In the genomic region with DNA sequence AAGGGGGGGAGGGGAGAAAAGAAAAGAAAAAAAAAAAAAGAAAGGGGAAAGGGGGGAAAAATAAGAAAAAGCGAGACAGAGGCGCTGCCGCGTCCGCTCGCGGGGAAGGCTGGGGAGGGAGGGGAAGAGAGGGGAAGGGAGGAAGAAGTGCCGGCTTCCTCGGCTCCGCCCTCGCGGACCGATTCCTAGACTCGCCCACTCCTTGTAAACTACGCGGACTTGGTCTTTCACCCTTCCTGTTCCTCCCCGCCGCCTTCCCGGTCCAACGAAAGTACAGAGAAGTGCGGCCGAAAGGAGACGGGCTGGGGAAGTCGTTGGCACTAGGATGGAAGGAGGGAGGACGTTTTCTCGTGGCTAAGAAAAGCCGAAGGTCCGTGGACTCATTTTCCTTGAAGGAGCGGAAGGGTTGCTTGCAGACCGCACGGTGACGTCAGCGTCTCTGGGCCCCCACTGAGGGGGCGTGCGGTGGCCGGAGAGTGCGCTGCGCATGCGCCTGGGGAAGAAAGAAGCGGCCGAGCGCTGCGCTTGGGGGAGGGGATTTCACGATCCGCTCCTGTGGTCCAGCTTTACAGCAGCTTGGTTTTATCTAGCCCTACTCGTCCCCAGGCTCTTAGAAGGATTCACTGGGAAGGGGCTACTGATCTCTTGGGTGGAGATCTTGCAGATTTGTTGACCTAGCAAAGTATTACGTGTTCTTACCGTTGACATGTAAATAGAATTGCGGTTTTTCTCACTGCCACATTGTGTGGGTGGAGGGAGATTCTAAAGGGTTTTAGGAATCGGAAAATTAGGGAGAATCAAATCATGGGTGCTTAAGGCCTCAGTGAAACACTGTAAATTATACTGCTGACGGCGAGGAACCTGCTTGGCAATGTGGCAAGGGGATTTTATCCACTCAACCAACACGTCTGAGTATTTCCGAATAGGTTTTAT, we compare ENCODE assay signal across 8 cellular contexts. TPM values are rescaled to one million over a fixed set of nuclear protein-coding genes. Genes with fewer than 3 reads are reported as not detected.
DNase-seq lines count a peak whose midpoint lies in the region; ATAC-seq and TF ChIP-seq lines count a peak whose summit lies in the region.

A gene with protein sequence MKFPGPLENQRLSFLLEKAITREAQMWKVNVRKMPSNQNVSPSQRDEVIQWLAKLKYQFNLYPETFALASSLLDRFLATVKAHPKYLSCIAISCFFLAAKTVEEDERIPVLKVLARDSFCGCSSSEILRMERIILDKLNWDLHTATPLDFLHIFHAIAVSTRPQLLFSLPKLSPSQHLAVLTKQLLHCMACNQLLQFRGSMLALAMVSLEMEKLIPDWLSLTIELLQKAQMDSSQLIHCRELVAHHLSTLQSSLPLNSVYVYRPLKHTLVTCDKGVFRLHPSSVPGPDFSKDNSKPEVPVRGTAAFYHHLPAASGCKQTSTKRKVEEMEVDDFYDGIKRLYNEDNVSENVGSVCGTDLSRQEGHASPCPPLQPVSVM (minus strand): TSS at position 121 of the 933 bp plus-strand sequence. CDS start 9,627 bp downstream, outside the sequence.

- no peak within 1 kb of the TSS for H3K4me3 Mint-ChIP-seq in activated T-helper 17 cell treated with anti-CD3 and anti-CD28 coated beads, Interleukin-2, amount 50 U/mL, for 72 hours
- peak within 1 kb of the TSS in 4 of 10 donors; percentile 98 to 99 (median 99) for H3K4me3 Mint-ChIP-seq in naive thymus-derived CD4-positive, alpha-beta T cell
- H3K4me3 Mint-ChIP-seq in stimulated activated naive B cell treated with anti-CD40 and anti-IgM and Interleukin-4, amounts not matched to agents 10 μg/mL and 1 μg/mL and 100 μg/mL, for 72 hours = no peak within 1 kb of the TSS

- H3K9ac ChIP-seq in fibroblast of lung (ENCODE audit: insufficient read depth, low read length) = peak within 1 kb of the TSS; percentile 99

- peaks cover 43% of the 10 kb centered on the region for H3K79me2 ChIP-seq in fibroblast of lung (ENCODE audit: control insufficient read depth, insufficient read depth, low read length)

- no peaks in the 10 kb centered on the region for H3K27me3 Mint-ChIP-seq in activated T-helper 17 cell treated with anti-CD3 and anti-CD28 coated beads, Interleukin-2, amount 50 U/mL, for 72 hours
- peaks cover 0 to 7% (median 0%) of the 10 kb centered on the region in 5 donors for H3K27me3 Mint-ChIP-seq in naive thymus-derived CD4-positive, alpha-beta T cell
- no peaks in the 10 kb centered on the region for H3K27me3 Mint-ChIP-seq in stimulated activated naive B cell treated with anti-CD40 and anti-IgM and Interleukin-4, amounts not matched to agents 10 μg/mL and 1 μg/mL and 100 μg/mL, for 72 hours

- H3K4me1 Mint-ChIP-seq in activated T-helper 17 cell treated with anti-CD3 and anti-CD28 coated beads, Interleukin-2, amount 50 U/mL, for 72 hours = peaks cover 30% of the 10 kb centered on the region
- H3K4me1 Mint-ChIP-seq in naive thymus-derived CD4-positive, alpha-beta T cell = peaks cover 28 to 54% (median 43%) of the 10 kb centered on the region in 7 donors
- H3K4me1 Mint-ChIP-seq in stimulated activated naive B cell treated with anti-CD40 and anti-IgM and Interleukin-4, amounts not matched to agents 10 μg/mL and 1 μg/mL and 100 μg/mL, for 72 hours = peaks cover 17 to 33% of the 10 kb centered on the region in 2 donors

- peaks cover 16% of the 10 kb centered on the region for H3K36me3 Mint-ChIP-seq in activated T-helper 17 cell treated with anti-CD3 and anti-CD28 coated beads, Interleukin-2, amount 50 U/mL, for 72 hours (ENCODE audit: low read depth)
- peaks cover 0 to 9% (median 0%) of the 10 kb centered on the region in 5 donors for H3K36me3 Mint-ChIP-seq in naive thymus-derived CD4-positive, alpha-beta T cell
- H3K36me3 Mint-ChIP-seq in stimulated activated naive B cell treated with anti-CD40 and anti-IgM and Interleukin-4, amounts not matched to agents 10 μg/mL and 1 μg/mL and 100 μg/mL, for 72 hours = peaks cover 20 to 21% of the 10 kb centered on the region in 2 donors

- POLR2A ChIA-PET in RWPE1 (lab: Yijun Ruan, JAX; ENCODE audit: low non-redundant PET) = interaction anchor here (0.6 kb wide), 1 partner anchor 82 kb away, joined by 6 read pairs; no protein-coding TSS in a partner anchor
- POLR2A ChIA-PET in naive thymus-derived CD4-positive, alpha-beta T cell (lab: Charles Lee) = interaction anchor here (0.9 to 3.2 kb wide), 12 partner anchors 9 to 118 kb away, joined by 3 to 38 read pairs (median 4); a partner anchor contains a TSS

- H4K20me1 ChIP-seq in fibroblast of lung (ENCODE audit: control insufficient read depth, extremely low read depth, insufficient read depth, low read length) = peaks cover 13% of the 10 kb centered on the region

- H2AFZ ChIP-seq in fibroblast of lung (ENCODE audit: low read length) = peak within 1 kb of the TSS; percentile 98

- H3K4me1 ChIP-seq in fibroblast of lung (ENCODE audit: control insufficient read depth, extremely low read depth, insufficient read depth, low read length) = peaks cover 6% of the 10 kb centered on the region
- peaks cover 14 to 28% of the 10 kb centered on the region in 2 donors for H3K4me1 ChIP-seq in naive thymus-derived CD4-positive, alpha-beta T cell (ENCODE audit: control insufficient read depth in 2 of 2, insufficient read depth in 2 of 2, low read length in 2 of 2)

- H3K9me3 ChIP-seq in fibroblast of lung (ENCODE audit: control insufficient read depth, insufficient read depth, low read depth, low read length) = no peaks in the 10 kb centered on the region
- no peaks in the 10 kb centered on the region for H3K9me3 ChIP-seq in naive thymus-derived CD4-positive, alpha-beta T cell (ENCODE audit: control insufficient read depth in 2 of 3, low read length in 3 of 3)

- CTCF ChIA-PET in RWPE1 (lab: Yijun Ruan, JAX) = no interaction called here
- CTCF ChIA-PET in naive thymus-derived CD4-positive, alpha-beta T cell (lab: Charles Lee) = interaction anchor here (0.6 to 0.9 kb wide), 3 partner anchors 22 to 124 kb away, joined by 3 to 4 read pairs (median 3); no protein-coding TSS in a partner anchor

- DNase-seq in EH (ENCODE audit: low read depth) (peak; percentile 96), H4 (ENCODE audit: low spot score) (peak; percentile 91), LoVo (ENCODE audit: low spot score) (peak; percentile 96), RWPE1 (ENCODE audit: low spot score) (peak; percentile 94), fibroblast of lung (ENCODE audit: low read depth in 2 of 2) (peak; percentile 98 to 99)
- peak; percentile 90 to 96 (median 95) for DNase-seq in naive thymus-derived CD4-positive, alpha-beta T cell
- DNase-seq in stimulated activated naive B cell treated with anti-CD40 and anti-IgM and Interleukin-4, amounts not matched to agents 10 μg/mL and 1 μg/mL and 100 μg/mL, for 72 hours = peak; percentile 94

- peak within 1 kb of the TSS; percentile 88 for H3K4me2 ChIP-seq in fibroblast of lung (ENCODE audit: extremely low read depth, insufficient read depth, low read length)

- H3K27ac Mint-ChIP-seq in activated T-helper 17 cell treated with anti-CD3 and anti-CD28 coated beads, Interleukin-2, amount 50 U/mL, for 72 hours = no peak within 1 kb of the TSS
- H3K27ac Mint-ChIP-seq in naive thymus-derived CD4-positive, alpha-beta T cell = peak within 1 kb of the TSS in 5 of 9 donors; percentile 100
- peak within 1 kb of the TSS; percentile 100 for H3K27ac Mint-ChIP-seq in stimulated activated naive B cell treated with anti-CD40 and anti-IgM and Interleukin-4, amounts not matched to agents 10 μg/mL and 1 μg/mL and 100 μg/mL, for 72 hours

- H3K27ac ChIP-seq in RWPE1 (peak within 1 kb of the TSS; percentile 95), fibroblast of lung (ENCODE audit: insufficient read depth, low read length) (peak within 1 kb of the TSS; percentile 100)
- peak within 1 kb of the TSS; percentile 98 for H3K27ac ChIP-seq in naive thymus-derived CD4-positive, alpha-beta T cell (ENCODE audit: low read depth, low read length)

- intact Hi-C loops in naive thymus-derived CD4-positive, alpha-beta T cell (cut with micrococcal nuclease) = loop anchor here (1.0 to 5.0 kb wide), 21 partner anchors 19 to 1701 kb away; a partner anchor contains a TSS

- no peak for TF ChIP-seq CTCF in RWPE1 (conservative IDR thresholded peaks at IDR 0.05; ENCODE audit: low read depth)
- no peak for TF ChIP-seq CTCF in fibroblast of lung (conservative IDR thresholded peaks at IDR 0.05 in 1 of 2, IDR thresholded peaks at IDR 0.05 in 1 of 2; ENCODE audit: low read depth in 1 of 2, low read length in 2 of 2)

- peak; percentile 76 for ATAC-seq in activated T-helper 17 cell treated with anti-CD3 and anti-CD28 coated beads, Interleukin-2, amount 50 U/mL, for 72 hours (replicated peaks)
- peak; percentile 88 for ATAC-seq in naive thymus-derived CD4-positive, alpha-beta T cell
- ATAC-seq in stimulated activated naive B cell treated with anti-CD40 and anti-IgM and Interleukin-4, amounts not matched to agents 10 μg/mL and 1 μg/mL and 100 μg/mL, for 72 hours (replicated peaks) = peak; percentile 68 to 80

- no peaks in the 10 kb centered on the region for H3K36me3 ChIP-seq in fibroblast of lung (ENCODE audit: control insufficient read depth, insufficient read depth, low read length)
- H3K36me3 ChIP-seq in naive thymus-derived CD4-positive, alpha-beta T cell (ENCODE audit: control insufficient read depth in 2 of 3, insufficient read depth in 3 of 3, low read length in 3 of 3) = peaks cover 0 to 7% (median 0%) of the 10 kb centered on the region in 3 experiments

- H3K9me3 Mint-ChIP-seq in activated T-helper 17 cell treated with anti-CD3 and anti-CD28 coated beads, Interleukin-2, amount 50 U/mL, for 72 hours = no peaks in the 10 kb centered on the region
- H3K9me3 Mint-ChIP-seq in naive thymus-derived CD4-positive, alpha-beta T cell = peaks cover 0 to 9% (median 0%) of the 10 kb centered on the region in 11 donors
- H3K9me3 Mint-ChIP-seq in stimulated activated naive B cell treated with anti-CD40 and anti-IgM and Interleukin-4, amounts not matched to agents 10 μg/mL and 1 μg/mL and 100 μg/mL, for 72 hours = no peaks in the 10 kb centered on the region

- H3K27me3 ChIP-seq in fibroblast of lung (ENCODE audit: control insufficient read depth, insufficient read depth, low read length) = no peaks in the 10 kb centered on the region
- no peaks in the 10 kb centered on the region for H3K27me3 ChIP-seq in naive thymus-derived CD4-positive, alpha-beta T cell (ENCODE audit: control insufficient read depth in 2 of 2, insufficient read depth in 2 of 2, low read length in 2 of 2)

- peak within 1 kb of the TSS; percentile 71 to 94 (median 88) for H3K4me3 ChIP-seq in fibroblast of lung (replicated peaks in 1 of 4; ENCODE audit: control extremely low read depth in 1 of 4, insufficient read depth in 1 of 4, low read depth in 3 of 4, low read length in 4 of 4)
- peak within 1 kb of the TSS; percentile 86 for H3K4me3 ChIP-seq in naive thymus-derived CD4-positive, alpha-beta T cell (ENCODE audit: low read length)

RNA-seq across cellular contexts. Expression of the gene that starts here (rescaled TPM):
- total RNA-seq in H4 (2014; rRNA removed; shearing (Covaris generic)) = 108 and 133 TPM in 2 replicates
- total RNA-seq in activated T-helper 17 cell treated with anti-CD3 and anti-CD28 coated beads, Interleukin-2, amount 50 U/mL, for 72 hours = 100 to 1,000 TPM; 182 to 306 TPM
- 117 and 151 TPM in 2 replicates for total RNA-seq in fibroblast of lung
- polyA plus RNA-seq in fibroblast of lung = 214 and 216 TPM in 2 replicates
- 173 and 186 TPM in 2 replicates for polyA plus RNA-seq in fibroblast of lung (2012)
- 322 and 501 TPM in 2 replicates for polyA minus RNA-seq in fibroblast of lung (ENCODE audit: low replicate concordance)
- total RNA-seq in naive thymus-derived CD4-positive, alpha-beta T cell = 100 to 1,000 TPM; 206 to 393 (median 314) TPM
- polyA plus RNA-seq in naive thymus-derived CD4-positive, alpha-beta T cell = 100 to 1,000 TPM; 345 to 418 TPM

Comparison
In these comparisons a context has a peak if more than half of its experiments do, and no peak if none do; other contexts are left out.
1. Peak in every context shown above with its lines: DNase-seq, ATAC-seq, H3K4me3 ChIP-seq and H3K27ac ChIP-seq.